15 cellular contexts compared by ENCODE assay signal in the genomic region with DNA sequence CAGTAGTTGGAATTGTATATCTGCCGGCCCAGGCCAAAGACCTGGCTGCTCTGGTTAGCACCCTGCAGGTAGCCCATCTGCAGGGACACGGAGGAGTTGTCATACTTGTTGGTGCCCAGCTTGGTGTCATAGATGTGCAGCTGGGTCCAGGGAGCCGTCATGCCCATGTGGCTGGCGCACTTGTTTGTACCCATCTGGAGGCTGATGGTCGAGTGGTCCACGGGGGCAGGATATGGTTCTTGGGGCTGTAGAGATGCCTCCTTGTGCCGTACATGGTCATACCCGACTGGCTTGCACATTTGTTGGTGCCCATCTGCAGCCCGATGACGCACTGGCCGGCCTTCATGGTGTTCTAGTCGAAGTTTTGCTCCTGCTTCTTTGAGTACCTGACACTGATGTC. TPM values are rescaled to one million over a fixed set of nuclear protein-coding genes. Genes with fewer than 3 reads are reported as not detected.
DNase-seq lines count a peak whose midpoint lies in the region; ATAC-seq, FAIRE-seq and TF ChIP-seq lines count a peak whose summit lies in the region.
"Had no signal": no experiment of that assay in that cellular context is flagged by ENCODE, and none has a peak within 500 bp of the region (broad histone marks: within the 10 kb centered on the region; RNA-seq: fewer than 3 reads in every experiment).

No MANE protein-coding gene starts in this region.

- H3K9me3 ChIP-seq in cardiac muscle cell (ENCODE audit: low read depth) = no peaks in the 10 kb centered on the region
- H3K9me3 ChIP-seq in astrocyte (ENCODE audit: insufficient read depth, low read depth, low read length) = no peaks in the 10 kb centered on the region
- H3K9me3 ChIP-seq in testis = no peaks in the 10 kb centered on the region
- H3K9me3 ChIP-seq: HAP-1 had no signal

- H3K9me3 Mint-ChIP-seq in astrocyte (ENCODE audit: unreplicated experiment) (no peaks in the 10 kb centered on the region), neural crest cell (no peaks in the 10 kb centered on the region)
- H3K9me3 Mint-ChIP-seq: CD4-positive, CD25-positive, alpha-beta regulatory T cell had no signal

- intact Hi-C loops in left ventricle myocardium superior (cut with micrococcal nuclease) = no loop called here
- intact Hi-C loops in testis (cut with DNase I; ENCODE audit: low total_unique reads) = no loop called here

- no peak overlapping the region for H3K9ac ChIP-seq in astrocyte (ENCODE audit: low read length)

- no peak for FAIRE-seq in astrocyte (lab: Jason Lieb, UNC)
- FAIRE-seq: GM19239 had no signal

- H3K36me3 ChIP-seq in cardiac muscle cell = no peaks in the 10 kb centered on the region
- H3K36me3 ChIP-seq in astrocyte (ENCODE audit: insufficient read depth, low read length) = no peaks in the 10 kb centered on the region
- no peaks in the 10 kb centered on the region for H3K36me3 ChIP-seq in testis (ENCODE audit: low read depth, missing control alignments)
- H3K36me3 ChIP-seq: HAP-1 had no signal

- no peak for DNase-seq in cardiac muscle cell (ENCODE audit: low read depth in 1 of 2, low spot score in 1 of 2)
- no peak for DNase-seq in left ventricle myocardium superior
- no peak for DNase-seq in astrocyte (ENCODE audit: low read depth)
- DNase-seq in neural crest cell (ENCODE audit: low read depth, low spot score) = no peak
- DNase-seq in testis = no peak
- DNase-seq in activated T-cell treated with anti-CD3 and anti-CD28 coated beads for 4 hours = no peak
- DNase-seq in activated T-cell treated with anti-CD3 and anti-CD28 coated beads, Interleukin-2, amount 50 U/mL, for 48 hours = no peak
- DNase-seq: CD4-positive, CD25-positive, alpha-beta regulatory T cell; DMS53; GF-D8; GOT3 had no signal

- no peaks in the 10 kb centered on the region for H3K79me2 ChIP-seq in astrocyte (ENCODE audit: insufficient read depth, low read length)

- 95 to 100% methylated on average over 3 to 12 of the region's 12 CpGs for WGBS in testis, 2 donors

- H3K27me3 ChIP-seq in cardiac muscle cell (no peaks in the 10 kb centered on the region), astrocyte (ENCODE audit: insufficient read depth, low read length) (peaks cover 26% of the 10 kb centered on the region), testis (no peaks in the 10 kb centered on the region)

- no peak for TF ChIP-seq POLR2A in testis (IDR thresholded peaks at IDR 0.05)

- no peak overlapping the region for H3K4me3 Mint-ChIP-seq in astrocyte (ENCODE audit: unreplicated experiment)
- H3K4me3 Mint-ChIP-seq in neural crest cell = peak overlapping the region; percentile 38
- H3K4me3 Mint-ChIP-seq: CD4-positive, CD25-positive, alpha-beta regulatory T cell had no signal

- H3K27ac Mint-ChIP-seq in astrocyte (ENCODE audit: unreplicated experiment) (peak overlapping the region; percentile 26), neural crest cell (ENCODE audit: unreplicated experiment) (no peak overlapping the region)
- H3K27ac Mint-ChIP-seq: CD4-positive, CD25-positive, alpha-beta regulatory T cell had no signal

- H4K20me1 ChIP-seq in astrocyte (ENCODE audit: insufficient read depth, low read length) = no peaks in the 10 kb centered on the region

- no peak for ATAC-seq in left ventricle myocardium superior

- H3K4me2 ChIP-seq in astrocyte (ENCODE audit: low read length) = no peak overlapping the region

- peaks cover 4% of the 10 kb centered on the region for H3K36me3 Mint-ChIP-seq in astrocyte (ENCODE audit: low read depth, unreplicated experiment)
- no peaks in the 10 kb centered on the region for H3K36me3 Mint-ChIP-seq in neural crest cell (ENCODE audit: low read depth)
- H3K36me3 Mint-ChIP-seq: CD4-positive, CD25-positive, alpha-beta regulatory T cell had no signal

- H3K27ac ChIP-seq in cardiac muscle cell = peak overlapping the region; percentile 79
- H3K27ac ChIP-seq in astrocyte (ENCODE audit: low read depth, low read length) = no peak overlapping the region
- no peak overlapping the region for H3K27ac ChIP-seq in testis
- H3K27ac ChIP-seq: 22Rv1 had no signal

- H3K27me3 Mint-ChIP-seq in astrocyte (ENCODE audit: low read depth, unreplicated experiment) = no peaks in the 10 kb centered on the region
- no peaks in the 10 kb centered on the region for H3K27me3 Mint-ChIP-seq in neural crest cell (ENCODE audit: low read depth)

- H2AFZ ChIP-seq in astrocyte (ENCODE audit: low read depth, low read length) = no peak overlapping the region

- H3K4me3 ChIP-seq in cardiac muscle cell (no peak overlapping the region), astrocyte (ENCODE audit: insufficient read depth, low read depth, low read length) (no peak overlapping the region), testis (no peak overlapping the region)
- H3K4me3 ChIP-seq: HAP-1 had no signal

- H3K4me1 ChIP-seq in cardiac muscle cell (ENCODE audit: low read depth) (peaks cover 59% of the 10 kb centered on the region), astrocyte (ENCODE audit: insufficient read depth, low read length) (peaks cover 1% of the 10 kb centered on the region), testis (no peaks in the 10 kb centered on the region)

- H3K4me1 Mint-ChIP-seq in astrocyte (ENCODE audit: low read depth, unreplicated experiment) (no peaks in the 10 kb centered on the region), neural crest cell (peaks cover 14% of the 10 kb centered on the region)

- no peak for TF ChIP-seq CTCF in cardiac muscle cell (IDR thresholded peaks at IDR 0.05; ENCODE audit: low read depth, low read length)
- TF ChIP-seq CTCF in astrocyte (IDR thresholded peaks at IDR 0.05; ENCODE audit: insufficient read depth, low read depth, low read length) = no peak
- no peak for TF ChIP-seq CTCF in neural crest cell (conservative IDR thresholded peaks at IDR 0.05)
- no peak for TF ChIP-seq CTCF in testis (IDR thresholded peaks at IDR 0.05)

RNA-seq across cellular contexts. Expression of gene CDH3, which starts 6.0 kb away (rescaled TPM):
- total RNA-seq in cardiac muscle cell = 156 and 342 TPM in 2 replicates
- 115 and 211 TPM in 2 replicates for polyA plus RNA-seq in cardiac muscle cell
- 0.99 TPM for total RNA-seq in left ventricle myocardium superior
- 13.2 and 14.1 TPM in 2 replicates for total RNA-seq in astrocyte
- 4.2 and 4.3 TPM in 2 replicates for total RNA-seq in neural crest cell
- 1 to 10 TPM; 3.0 to 8.2 TPM for total RNA-seq in testis
- polyA plus RNA-seq in testis (ENCODE audit: insufficient read depth, low read depth, low replicate concordance) = 5.4 TPM
- total RNA-seq: A673 had no signal

Comparison
In these comparisons a context has a peak if more than half of its experiments do, and no peak if none do; other contexts are left out.
1. RNA of gene CDH3, which starts 6.0 kb away (total RNA-seq): 156 to 342 TPM in cardiac muscle cell; 13.2 to 14.1 TPM in astrocyte, 3.0 to 8.2 TPM in testis, 4.2 to 4.3 TPM in neural crest cell and 0.99 TPM in left ventricle myocardium superior (single experiment); every median in the first group is over 10 times any median in the second.